ENCODE assay signal across 8 cellular contexts in genomic region chr6:26365633-26365995, GRCh38. TPM values are rescaled to one million over a fixed set of nuclear protein-coding genes. Genes with fewer than 3 reads are reported as not detected.
A peak's percentile ranks its signal among the peaks of the same experiment; 100 is the strongest.
DNase-seq lines count a peak whose midpoint lies in the region; ATAC-seq and TF ChIP-seq lines count a peak whose summit lies in the region.

No MANE protein-coding gene starts in this region.

- DNase-seq in DND-41 (no peak), Panc1 (ENCODE audit: low read depth, low spot score) (no peak), fibroblast of villous mesenchyme (ENCODE audit: low read depth) (no peak), skeletal muscle cell (ENCODE audit: low read depth) (no peak), SW480 (ENCODE audit: low spot score) (no peak), NCI-H146 treated with DMSO at 0.1 percent for 48 hours (lab: John Stamatoyannopoulos, UW; ENCODE audit: unreplicated experiment) (no peak)

- H3K27me3 ChIP-seq in DND-41 (ENCODE audit: insufficient read depth, low read length, poor library complexity) (no peaks in the 10 kb centered on the region), Panc1 (ENCODE audit: control insufficient read depth, insufficient read depth, low read length) (no peaks in the 10 kb centered on the region)

- H3K4me2 ChIP-seq in DND-41 (ENCODE audit: insufficient read depth, low read length): peak overlapping the region; percentile 70

- peak overlapping the region; percentile 87 for H2AFZ ChIP-seq in DND-41 (ENCODE audit: low read depth, low read length)

- no peaks in the 10 kb centered on the region for H3K9me3 ChIP-seq in DND-41 (ENCODE audit: insufficient read depth, low read length, severe bottlenecking)
- H3K9me3 ChIP-seq in Panc1 (ENCODE audit: control insufficient read depth, insufficient read depth, low read depth, low read length): no peaks in the 10 kb centered on the region

- ATAC-seq in DND-41 (ENCODE audit: insufficient read depth, low read depth) (no peak), Panc1 (no peak), GM21576 (IDR thresholded peaks at IDR 0.05; ENCODE audit: unreplicated experiment) (no peak), GM21786 (IDR thresholded peaks at IDR 0.05; ENCODE audit: unreplicated experiment) (no peak)

- in situ Hi-C loops in Panc1 (cut with HindIII; ENCODE audit: low pct_unique_long_range_greater_than_20kb, low sequenced_read_pairs): no loop called here

- H3K4me3 ChIP-seq in DND-41 (ENCODE audit: low read depth in 1 of 2, low read length in 2 of 2): peak overlapping the region; percentile 48 to 70; a peak in 3 of 4 replicates
- H3K4me3 ChIP-seq in Panc1 (ENCODE audit: low read depth in 2 of 2, low read length in 2 of 2): peak overlapping the region; percentile 66 to 68
- peak overlapping the region; percentile 82 for H3K4me3 ChIP-seq in fibroblast of villous mesenchyme (ENCODE audit: low read depth, low read length)
- peak overlapping the region; percentile 70 for H3K4me3 ChIP-seq in skeletal muscle cell (ENCODE audit: low read depth, low read length)

- CTCF ChIA-PET in Panc1 (lab: Charles Lee): no interaction called here

- no TSS peak for BruUV-seq in Panc1 (replicated peaks; lab: Mats Ljungman, UMichigan)

- H3K9ac ChIP-seq in DND-41 (ENCODE audit: low read depth, low read length): peak overlapping the region; percentile 72

- intact Hi-C loops in Panc1 (cut with micrococcal nuclease; ENCODE audit: unreplicated experiment): no loop called here

- peaks cover 15% of the 10 kb centered on the region; the same call in 1 of the 2 replicates for H3K36me3 ChIP-seq in DND-41 (ENCODE audit: insufficient read depth, low read length)
- no peaks in the 10 kb centered on the region for H3K36me3 ChIP-seq in Panc1 (ENCODE audit: control insufficient read depth, insufficient read depth, low read length)

- H3K4me1 ChIP-seq in DND-41 (ENCODE audit: insufficient read depth, low read length) (peaks cover 37% of the 10 kb centered on the region), Panc1 (ENCODE audit: control insufficient read depth, insufficient read depth, low read length) (peaks cover 4% of the 10 kb centered on the region)

- H3K27ac ChIP-seq in DND-41 (ENCODE audit: low read length) (peak overlapping the region; percentile 97), Panc1 (ENCODE audit: low read length) (peak overlapping the region; percentile 84)

- peaks cover 24% of the 10 kb centered on the region for H3K79me2 ChIP-seq in DND-41 (ENCODE audit: insufficient read depth, low read length)

- no peak for TF ChIP-seq CTCF in DND-41 (IDR thresholded peaks at IDR 0.05; ENCODE audit: borderline replicate concordance, extremely low read depth, low read length, poor library complexity, severe bottlenecking)
- no peak for TF ChIP-seq CTCF in Panc1 (IDR thresholded peaks at IDR 0.05)
- TF ChIP-seq CTCF in fibroblast of villous mesenchyme (IDR thresholded peaks at IDR 0.05; ENCODE audit: insufficient read depth, low read depth, low read length): no peak

- no peaks in the 10 kb centered on the region for H4K20me1 ChIP-seq in DND-41 (ENCODE audit: insufficient read depth, low read length)

- POLR2A ChIA-PET in Panc1 (lab: Charles Lee): no interaction called here

RNA-seq across cellular contexts. Expression of gene BTN3A2, which starts 0.6 kb away (rescaled TPM):
- total RNA-seq in Panc1 (2021; ENCODE audit: unreplicated experiment) (5.5 TPM), fibroblast of villous mesenchyme (15.1 and 35.4 TPM in 2 replicates)
- 4.6 TPM for polyA plus RNA-seq in Panc1 (2012; ENCODE audit: insufficient read length)

RNA-seq across cellular contexts. Expression of gene BTN2A2, which starts 17.3 kb away (rescaled TPM):
- total RNA-seq in Panc1 (2021; ENCODE audit: unreplicated experiment) (8.1 TPM), fibroblast of villous mesenchyme (13.2 and 14.7 TPM in 2 replicates)
- 7.8 TPM for polyA plus RNA-seq in Panc1 (2012; ENCODE audit: insufficient read length)

RNA-seq across cellular contexts. Expression of gene BTN3A1, which starts 36.5 kb away (rescaled TPM):
- total RNA-seq in Panc1 (2021; ENCODE audit: unreplicated experiment) (5.0 TPM), fibroblast of villous mesenchyme (22.5 and 39.3 TPM in 2 replicates)
- polyA plus RNA-seq in Panc1 (2012; ENCODE audit: insufficient read length): 3.6 TPM
